Comparison of ENCODE assay signal across 4 cellular contexts in genomic region chr12:14032191-14032590, GRCh38. TPM values are rescaled to one million over a fixed set of nuclear protein-coding genes. Genes with fewer than 3 reads are reported as not detected.
"Had no signal": no experiment of that assay in that cellular context is flagged by ENCODE, and none has a peak within 500 bp of the region (broad histone marks: within the 10 kb centered on the region; RNA-seq: fewer than 3 reads in every experiment).

No MANE protein-coding gene starts in this region.

RNA-seq across cellular contexts. Expression of gene GRIN2B, which starts 50.8 kb away (rescaled TPM):
- total RNA-seq: HT1080, IMR-90, K562 had no signal
- polyA plus RNA-seq: IgD-negative memory B cell, K562 had no signal
